24 cellular contexts compared by ENCODE assay signal in genomic region chr1:59128239-59128736, GRCh38.
A peak's percentile ranks its signal among the peaks of the same experiment; 100 is the strongest.
DNase-seq lines count a peak whose midpoint lies in the region; ATAC-seq and TF ChIP-seq lines count a peak whose summit lies in the region.
"Had no signal": no experiment of that assay in that cellular context is flagged by ENCODE, and none has a peak within 500 bp of the region (broad histone marks: within the 10 kb centered on the region; RNA-seq: fewer than 3 reads in every experiment).

No MANE protein-coding gene starts in this region.

- H3K9ac ChIP-seq in endodermal cell (ENCODE audit: extremely low read depth, low read length, poor library complexity, severe bottlenecking): no peak overlapping the region
- H3K9ac ChIP-seq: KMS-11 had no signal

- no peak overlapping the region for H3K4me3 Mint-ChIP-seq in endodermal cell
- H3K4me3 Mint-ChIP-seq: activated CD4-positive, alpha-beta T cell treated with anti-CD3 and anti-CD28 coated beads, Interleukin-2, amount 10 ng/mL, durations not matched to agents 24 days and 14 days; CD4-positive, CD25-positive, alpha-beta regulatory T cell; memory B cell had no signal

- 88 to 100% methylated on average over 1 of the region's 1 CpG for WGBS in endodermal cell (ENCODE audit: insufficient coverage in 1 of 2, insufficient read length in 1 of 2), 2 experiments
- 98 to 100% methylated on average over 1 of the region's 1 CpG for WGBS in lower leg skin, 2 donors
- 69 to 74% methylated on average over 1 of the region's 1 CpG for WGBS in aorta, 2 donors

- ATAC-seq in RWPE2 (ENCODE audit: low read depth): peak; percentile 79
- peak; percentile 43 for ATAC-seq in omental fat pad (ENCODE audit: low FRiP score)
- ATAC-seq in HG03565 (IDR thresholded peaks at IDR 0.05; ENCODE audit: unreplicated experiment): no peak
- ATAC-seq in aorta (ENCODE audit: low FRiP score): no peak
- ATAC-seq: gastroesophageal sphincter, sciatic nerve had no signal

- POLR2A ChIA-PET in HEK293T (lab: Yijun Ruan, JAX): interaction anchor here (0.7 kb wide), 1 partner anchor 344 kb away, joined by 4 read pairs; the partner anchor contains the start of gene JUN

- peaks cover 8% of the 10 kb centered on the region for H3K4me1 Mint-ChIP-seq in endodermal cell
- H3K4me1 Mint-ChIP-seq: CD4-positive, CD25-positive, alpha-beta regulatory T cell; memory B cell had no signal

- no peaks in the 10 kb centered on the region for H3K27me3 ChIP-seq in RWPE2 (ENCODE audit: insufficient read depth, poor library complexity, severe bottlenecking)
- H3K27me3 ChIP-seq in endodermal cell (ENCODE audit: control insufficient read depth, insufficient read depth, low read length, poor library complexity, severe bottlenecking): no peaks in the 10 kb centered on the region
- H3K27me3 ChIP-seq in aorta (ENCODE audit: control insufficient read depth in 1 of 2, insufficient read depth in 2 of 2, low read length in 1 of 2): no peaks in the 10 kb centered on the region
- H3K27me3 ChIP-seq: gastroesophageal sphincter, thyroid gland had no signal

- no peak overlapping the region for H3K27ac Mint-ChIP-seq in endodermal cell
- H3K27ac Mint-ChIP-seq: activated CD4-positive, alpha-beta T cell treated with anti-CD3 and anti-CD28 coated beads, Interleukin-2, amount 10 ng/mL, durations not matched to agents 24 days and 14 days; CD4-positive, CD25-positive, alpha-beta regulatory T cell; memory B cell had no signal

- DNase-seq in GM03348 (ENCODE audit: low spot score) (peak; percentile 40), RWPE2 (ENCODE audit: low spot score) (no peak), endodermal cell (no peak), omental fat pad (ENCODE audit: low spot score) (no peak), HEK293T (ENCODE audit: extremely low spot score) (no peak), lower leg skin (ENCODE audit: low spot score in 2 of 2) (no peak), aorta (no peak)
- DNase-seq: activated CD4-positive, alpha-beta T cell treated with anti-CD3 and anti-CD28 coated beads, Interleukin-2, amount 10 ng/mL, durations not matched to agents 24 days and 14 days; activated naive CD4-positive, alpha-beta T cell treated with anti-CD3 and anti-CD28 coated beads, Interleukin-2, amount 50 U/mL, for 16 hours; activated T-cell treated with anti-CD3 and anti-CD28 coated beads, Interleukin-2, amount 50 U/mL, for 1 hour; caudate nucleus; CD4-positive, CD25-positive, alpha-beta regulatory T cell; DND-41; effector memory CD4-positive, alpha-beta T cell; NCI-H446; SHP77 treated with DMSO at 0.1 percent for 48 hours; stimulated activated CD4-positive, alpha-beta T cell treated with anti-CD3 and anti-CD28 coated beads, Interleukin-4, amount 100 ng/mL, for 1 hour; thyroid gland had no signal

- H3K4me1 ChIP-seq in RWPE2 (ENCODE audit: insufficient read depth, poor library complexity, severe bottlenecking) (peaks cover 17% of the 10 kb centered on the region), endodermal cell (ENCODE audit: control insufficient read depth, insufficient read depth, low read length) (no peaks in the 10 kb centered on the region), aorta (ENCODE audit: control insufficient read depth in 1 of 2, insufficient read depth in 2 of 2, low read length in 2 of 2) (peaks cover 2 to 4% of the 10 kb centered on the region in 2 donors)
- H3K4me1 ChIP-seq: gastroesophageal sphincter, thyroid gland had no signal

- H3K9me3 Mint-ChIP-seq in endodermal cell: peaks cover 2% of the 10 kb centered on the region
- H3K9me3 Mint-ChIP-seq: memory B cell had no signal

- CTCF ChIA-PET in HEK293T (lab: Yijun Ruan, JAX): interaction anchor here (0.6 to 0.8 kb wide), 2 partner anchors 9 to 924 kb away, joined by 3 read pairs; no protein-coding TSS in a partner anchor

- TF ChIP-seq POLR2A in lower leg skin (IDR thresholded peaks at IDR 0.05): no peak

- H3K36me3 ChIP-seq in RWPE2 (ENCODE audit: low read depth) (no peaks in the 10 kb centered on the region), endodermal cell (ENCODE audit: control insufficient read depth, insufficient read depth, low read length) (no peaks in the 10 kb centered on the region), aorta (ENCODE audit: control insufficient read depth in 1 of 2, insufficient read depth in 2 of 2, low read length in 1 of 2) (no peaks in the 10 kb centered on the region)
- H3K36me3 ChIP-seq: gastroesophageal sphincter, HAP-1, thyroid gland had no signal

- H3K4me3 ChIP-seq in RWPE2 (ENCODE audit: severe bottlenecking) (no peak overlapping the region), endodermal cell (ENCODE audit: low read length) (no peak overlapping the region), lower leg skin (ENCODE audit: low read depth, poor library complexity, severe bottlenecking) (no peak overlapping the region), aorta (ENCODE audit: low read length in 2 of 2) (no peak overlapping the region)
- H3K4me3 ChIP-seq: gastroesophageal sphincter, HAP-1, thyroid gland had no signal

- TF ChIP-seq CTCF in RWPE2 (IDR thresholded peaks at IDR 0.05; ENCODE audit: poor library complexity, severe bottlenecking) (no peak), endodermal cell (conservative IDR thresholded peaks at IDR 0.05) (no peak), omental fat pad (IDR thresholded peaks at IDR 0.05) (no peak), lower leg skin (IDR thresholded peaks at IDR 0.05) (no peak)

- H3K27ac ChIP-seq in RWPE2 (ENCODE audit: poor library complexity, severe bottlenecking) (peak overlapping the region; percentile 74), endodermal cell (ENCODE audit: low read depth, low read length) (peak overlapping the region; percentile 78), aorta (ENCODE audit: low read depth in 1 of 2, low read length in 2 of 2) (no peak overlapping the region)
- H3K27ac ChIP-seq: gastroesophageal sphincter, KMS-11, thyroid gland had no signal

- H3K9me3 ChIP-seq in RWPE2 (ENCODE audit: severe bottlenecking): no peaks in the 10 kb centered on the region
- no peaks in the 10 kb centered on the region for H3K9me3 ChIP-seq in endodermal cell (ENCODE audit: control insufficient read depth, low read length)
- H3K9me3 ChIP-seq in aorta (ENCODE audit: control insufficient read depth, low read length): no peaks in the 10 kb centered on the region
- H3K9me3 ChIP-seq: gastroesophageal sphincter, HAP-1, thyroid gland had no signal

- peaks cover 1% of the 10 kb centered on the region for H3K27me3 Mint-ChIP-seq in endodermal cell (ENCODE audit: insufficient read depth)

- intact Hi-C loops in lower leg skin (cut with DNase I; ENCODE audit: low total_unique reads) (no loop called here), aorta (cut with DNase I) (no loop called here)

- no peaks in the 10 kb centered on the region for H3K36me3 Mint-ChIP-seq in endodermal cell (ENCODE audit: low read depth)
- H3K36me3 Mint-ChIP-seq: CD4-positive, CD25-positive, alpha-beta regulatory T cell had no signal

TF ChIP-seq in HEK293T, 16 proteins besides CTCF, POLR2A, EP300 and RAD21:
- TF ChIP-seq SUZ12 (IDR thresholded peaks at IDR 0.05) (no peak), ELF4 (IDR thresholded peaks at IDR 0.05) (no peak), ZNF384 (IDR thresholded peaks at IDR 0.05) (no peak), NFRKB (IDR thresholded peaks at IDR 0.05) (no peak)
TF ChIP-seq in HEK293T: peak in this region for 0.

Comparison
In these comparisons a context has a peak if more than half of its experiments do, and no peak if none do; other contexts are left out.
1. ATAC-seq: peak in RWPE2 (single experiment) and omental fat pad (single experiment); none in HG03565 (single experiment) and aorta (single experiment).
2. H3K27ac ChIP-seq: peak in RWPE2 (single experiment) and endodermal cell (single experiment); none in aorta (0 of 2).